ENCODE assay signal across 23 cellular contexts in the genomic region with DNA sequence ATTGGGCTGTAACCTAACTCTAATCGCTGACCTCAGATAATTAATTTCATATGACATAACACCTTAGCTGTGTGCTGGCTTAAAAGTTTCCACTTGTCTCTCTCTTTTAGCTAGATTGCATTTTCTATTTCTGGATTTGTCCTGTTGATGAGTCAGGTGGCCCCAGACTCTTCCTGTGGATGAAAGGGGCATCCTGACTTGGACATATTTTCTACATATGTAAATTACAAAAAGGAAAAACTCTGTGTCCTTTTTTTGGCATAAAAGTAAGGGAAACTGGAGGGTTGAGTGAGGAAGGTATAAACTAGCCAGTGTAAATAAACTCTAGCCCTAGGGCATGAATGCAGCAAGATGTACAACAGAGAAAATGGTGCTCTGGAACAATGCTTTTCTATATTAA. TPM values are rescaled to one million over a fixed set of nuclear protein-coding genes. Genes with fewer than 3 reads are reported as not detected.
DNase-seq lines count a peak whose midpoint lies in the region; ATAC-seq and TF ChIP-seq lines count a peak whose summit lies in the region.
"Had no signal": no experiment of that assay in that cellular context is flagged by ENCODE, and none has a peak within 500 bp of the region (broad histone marks: within the 10 kb centered on the region; RNA-seq: fewer than 3 reads in every experiment).

No MANE protein-coding gene starts in this region.

- no peak overlapping the region for H2BK15ac ChIP-seq in neuronal stem cell (ENCODE audit: low read length)

- H3K4ac ChIP-seq in neuronal stem cell (ENCODE audit: low read length), result no peak overlapping the region

- H3K4me3 ChIP-seq in breast epithelium, result no peak overlapping the region
- H3K4me3 ChIP-seq in neuronal stem cell (ENCODE audit: low read length in 2 of 2), result no peak overlapping the region
- H3K4me3 ChIP-seq: ovary, Peyer's patch had no signal

- no peak overlapping the region for H3K4me2 ChIP-seq in neuronal stem cell (ENCODE audit: insufficient read depth, low read length, poor library complexity, severe bottlenecking)

- H3K9me3 Mint-ChIP-seq in MCF 10A (ENCODE audit: unreplicated experiment), result no peaks in the 10 kb centered on the region
- no peaks in the 10 kb centered on the region for H3K9me3 Mint-ChIP-seq in activated CD4-positive, alpha-beta memory T cell treated with anti-CD3 and anti-CD28 coated beads for 36 hours
- no peaks in the 10 kb centered on the region for H3K9me3 Mint-ChIP-seq in natural killer cell treated with Interleukin-12 subunit alpha and Interleukin-12 subunit beta and Interleukin-15 and Interleukin-18, amount 100 ng/mL, for 72 hours
- H3K9me3 Mint-ChIP-seq: CD8-positive, alpha-beta T cell; T-helper 1 cell treated with Interleukin-12 subunit alpha and Interleukin-12 subunit beta and Interleukin-4 antibody, amounts not matched to agents 30 μg/mL and 1 μg/mL, for 36 hours had no signal

- no peak for TF ChIP-seq CTCF in MCF 10A (IDR thresholded peaks at IDR 0.05; ENCODE audit: unreplicated experiment)
- no peak for TF ChIP-seq CTCF in breast epithelium (IDR thresholded peaks at IDR 0.05)

- H3K9ac ChIP-seq in neuronal stem cell (ENCODE audit: low read depth, low read length, poor library complexity), result no peak overlapping the region

- H2BK5ac ChIP-seq in neuronal stem cell (ENCODE audit: low read length), result no peak overlapping the region

- POLR2A ChIA-PET in MCF 10A (lab: Yijun Ruan, JAX), result interaction anchor here (0.6 to 1.6 kb wide), 2 partner anchors 11 to 1394 kb away, joined by 3 to 4 read pairs; a partner anchor contains a TSS
- POLR2A ChIA-PET in activated CD4-positive, alpha-beta memory T cell treated with anti-CD3 and anti-CD28 coated beads for 36 hours (lab: Charles Lee), result no interaction called here

- intact Hi-C loops in MCF 10A (cut with micrococcal nuclease), result no loop called here
- intact Hi-C loops in breast epithelium (cut with DNase I; ENCODE audit: low total_unique reads), result no loop called here
- intact Hi-C loops in activated CD4-positive, alpha-beta memory T cell treated with anti-CD3 and anti-CD28 coated beads for 36 hours (cut with micrococcal nuclease), result no loop called here
- intact Hi-C loops in sciatic nerve (cut with DNase I), result no loop called here

- no peak overlapping the region for H4K8ac ChIP-seq in neuronal stem cell (ENCODE audit: low read depth, low read length)

- no peak for TF ChIP-seq POLR2A in breast epithelium (IDR thresholded peaks at IDR 0.05)

- no peaks in the 10 kb centered on the region for H3K9me3 ChIP-seq in breast epithelium
- H3K9me3 ChIP-seq in neuronal stem cell (replicated peaks in 1 of 2; ENCODE audit: control insufficient read depth in 2 of 2, insufficient read depth in 1 of 2, low read depth in 1 of 2, low read length in 2 of 2), result no peaks in the 10 kb centered on the region
- H3K9me3 ChIP-seq: ovary, Peyer's patch had no signal

- H3K14ac ChIP-seq in neuronal stem cell (ENCODE audit: low read length), result no peak overlapping the region

- no peak overlapping the region for H4K91ac ChIP-seq in neuronal stem cell (ENCODE audit: low read depth, low read length, poor library complexity)

- no peak overlapping the region for H3K18ac ChIP-seq in neuronal stem cell (ENCODE audit: low read length)

- DNase-seq in MCF 10A (ENCODE audit: unreplicated experiment) (peak; percentile 15), breast epithelium (ENCODE audit: low spot score in 2 of 2) (no peak), fibroblast of gingiva (ENCODE audit: low read depth) (peak; percentile 59), left kidney (ENCODE audit: low read depth, low spot score) (peak; percentile 12), neuronal stem cell (ENCODE audit: low spot score) (no peak), sciatic nerve (ENCODE audit: low spot score) (no peak)
- no peak for DNase-seq in activated CD4-positive, alpha-beta memory T cell treated with anti-CD3 and anti-CD28 coated beads for 36 hours
- no peak for DNase-seq in natural killer cell treated with Interleukin-12 subunit alpha and Interleukin-12 subunit beta and Interleukin-15 and Interleukin-18, amount 100 ng/mL, for 72 hours (ENCODE audit: low spot score)
- DNase-seq: activated CD4-positive, alpha-beta T cell treated with anti-CD3 and anti-CD28 coated beads for 4 hours; activated naive CD4-positive, alpha-beta T cell treated with Interleukin-2 at 50 U/mL for 16 hours; activated T-cell treated with anti-CD3 and anti-CD28 coated beads, Interleukin-2, amount 50 U/mL, for 48 hours; AML-193; CD8-positive, alpha-beta T cell; cortex of kidney; GDM1; left colon; naive thymus-derived CD4-positive, alpha-beta T cell; NCI-H1436; NCI-H510A treated with DMSO at 0.1 percent for 48 hours; ovary; Peyer's patch; trophoblast cell had no signal

- WGBS in neuronal stem cell (ENCODE audit: extremely low coverage in 2 of 2, insufficient read length in 2 of 2, insufficient replicate concordance in 1 of 2), 2 donors, result no CpG with 5 or more reads among the region's 1 CpG

- CTCF ChIA-PET in MCF 10A (lab: Yijun Ruan, JAX), result interaction anchor here (0.9 to 1.0 kb wide), 2 partner anchors 57 to 128 kb away, joined by 3 read pairs; no protein-coding TSS in a partner anchor
- CTCF ChIA-PET in activated CD4-positive, alpha-beta memory T cell treated with anti-CD3 and anti-CD28 coated beads for 36 hours (lab: Charles Lee), result no interaction called here

- no peak overlapping the region for H3K23ac ChIP-seq in neuronal stem cell (ENCODE audit: low read depth, low read length, poor library complexity)

- no peaks in the 10 kb centered on the region for H3K36me3 Mint-ChIP-seq in MCF 10A (ENCODE audit: insufficient read depth, unreplicated experiment)
- H3K36me3 Mint-ChIP-seq in activated CD4-positive, alpha-beta memory T cell treated with anti-CD3 and anti-CD28 coated beads for 36 hours, result no peaks in the 10 kb centered on the region
- no peaks in the 10 kb centered on the region for H3K36me3 Mint-ChIP-seq in natural killer cell treated with Interleukin-12 subunit alpha and Interleukin-12 subunit beta and Interleukin-15 and Interleukin-18, amount 100 ng/mL, for 72 hours
- H3K36me3 Mint-ChIP-seq: CD8-positive, alpha-beta T cell had no signal

- H3K27me3 ChIP-seq in breast epithelium, result no peaks in the 10 kb centered on the region
- no peaks in the 10 kb centered on the region for H3K27me3 ChIP-seq in neuronal stem cell (ENCODE audit: control insufficient read depth in 3 of 3, insufficient read depth in 3 of 3, low read depth in 1 of 3, low read length in 3 of 3)
- H3K27me3 ChIP-seq: ovary, Peyer's patch had no signal

- no peaks in the 10 kb centered on the region for H3K36me3 ChIP-seq in breast epithelium
- H3K36me3 ChIP-seq in neuronal stem cell (replicated peaks in 1 of 2; ENCODE audit: control insufficient read depth in 2 of 2, insufficient read depth in 2 of 2, low read length in 2 of 2), result no peaks in the 10 kb centered on the region
- H3K36me3 ChIP-seq: ovary, Peyer's patch had no signal

- H3K27ac ChIP-seq in breast epithelium (no peak overlapping the region), neuronal stem cell (replicated peaks; ENCODE audit: low read length) (no peak overlapping the region)
- H3K27ac ChIP-seq: Peyer's patch had no signal

- no TSS peak for BruUV-seq in MCF 10A (replicated peaks; lab: Mats Ljungman, UMichigan)

- H3K79me1 ChIP-seq in neuronal stem cell (ENCODE audit: low read depth, low read length), result no peaks in the 10 kb centered on the region

- no peak overlapping the region for H2BK12ac ChIP-seq in neuronal stem cell (ENCODE audit: low read length)

- no peak overlapping the region for H2AFZ ChIP-seq in neuronal stem cell (ENCODE audit: low read length)

- H2AK5ac ChIP-seq in neuronal stem cell (ENCODE audit: low read depth, low read length), result no peak overlapping the region

- H3K27me3 Mint-ChIP-seq in MCF 10A (ENCODE audit: insufficient read depth, unreplicated experiment), result no peaks in the 10 kb centered on the region
- H3K27me3 Mint-ChIP-seq in activated CD4-positive, alpha-beta memory T cell treated with anti-CD3 and anti-CD28 coated beads for 36 hours, result no peaks in the 10 kb centered on the region
- H3K27me3 Mint-ChIP-seq in natural killer cell treated with Interleukin-12 subunit alpha and Interleukin-12 subunit beta and Interleukin-15 and Interleukin-18, amount 100 ng/mL, for 72 hours, result no peaks in the 10 kb centered on the region
- H3K27me3 Mint-ChIP-seq: naive thymus-derived CD4-positive, alpha-beta T cell had no signal

- H2BK120ac ChIP-seq in neuronal stem cell (ENCODE audit: low read depth, low read length), result no peak overlapping the region

- no peak overlapping the region for H3K27ac Mint-ChIP-seq in MCF 10A (ENCODE audit: low read depth, unreplicated experiment)
- no peak overlapping the region for H3K27ac Mint-ChIP-seq in activated CD4-positive, alpha-beta memory T cell treated with anti-CD3 and anti-CD28 coated beads for 36 hours
- no peak overlapping the region for H3K27ac Mint-ChIP-seq in natural killer cell treated with Interleukin-12 subunit alpha and Interleukin-12 subunit beta and Interleukin-15 and Interleukin-18, amount 100 ng/mL, for 72 hours
- H3K27ac Mint-ChIP-seq: CD8-positive, alpha-beta T cell; naive thymus-derived CD4-positive, alpha-beta T cell; T-helper 1 cell treated with Interleukin-12 subunit alpha and Interleukin-12 subunit beta and Interleukin-4 antibody, amounts not matched to agents 30 μg/mL and 1 μg/mL, for 36 hours had no signal

- no peak overlapping the region for H3K4me3 Mint-ChIP-seq in MCF 10A (ENCODE audit: unreplicated experiment)
- no peak overlapping the region for H3K4me3 Mint-ChIP-seq in activated CD4-positive, alpha-beta memory T cell treated with anti-CD3 and anti-CD28 coated beads for 36 hours
- no peak overlapping the region for H3K4me3 Mint-ChIP-seq in natural killer cell treated with Interleukin-12 subunit alpha and Interleukin-12 subunit beta and Interleukin-15 and Interleukin-18, amount 100 ng/mL, for 72 hours
- H3K4me3 Mint-ChIP-seq: CD8-positive, alpha-beta T cell; naive thymus-derived CD4-positive, alpha-beta T cell; T-helper 1 cell treated with Interleukin-12 subunit alpha and Interleukin-12 subunit beta and Interleukin-4 antibody, amounts not matched to agents 30 μg/mL and 1 μg/mL, for 36 hours had no signal

- H3K4me1 Mint-ChIP-seq in MCF 10A (ENCODE audit: insufficient read depth, unreplicated experiment), result peaks cover 11% of the 10 kb centered on the region
- no peaks in the 10 kb centered on the region for H3K4me1 Mint-ChIP-seq in activated CD4-positive, alpha-beta memory T cell treated with anti-CD3 and anti-CD28 coated beads for 36 hours (ENCODE audit: low read depth)
- no peaks in the 10 kb centered on the region for H3K4me1 Mint-ChIP-seq in natural killer cell treated with Interleukin-12 subunit alpha and Interleukin-12 subunit beta and Interleukin-15 and Interleukin-18, amount 100 ng/mL, for 72 hours (ENCODE audit: low read depth in 2 of 2)

- H3K4me1 ChIP-seq in breast epithelium, result no peaks in the 10 kb centered on the region
- peaks cover 5 to 16% of the 10 kb centered on the region in 2 donors for H3K4me1 ChIP-seq in neuronal stem cell (ENCODE audit: control insufficient read depth in 2 of 2, insufficient read depth in 1 of 2, low read depth in 1 of 2, low read length in 2 of 2)
- H3K4me1 ChIP-seq: Peyer's patch had no signal

- no peak for ATAC-seq in natural killer cell treated with Interleukin-12 subunit alpha and Interleukin-12 subunit beta and Interleukin-15 and Interleukin-18, amount 100 ng/mL, for 72 hours
- no peak for ATAC-seq in sciatic nerve
- ATAC-seq: CD8-positive, alpha-beta T cell; left colon; naive thymus-derived CD4-positive, alpha-beta T cell had no signal

RNA-seq across cellular contexts. Expression of a gene that starts 11.2 kb away (rescaled TPM):
- 1.3 and 2.4 TPM in 2 replicates for total RNA-seq in MCF 10A (2022)
- 10 to 100 TPM; 19.8 to 23.7 (median 23.3) TPM for total RNA-seq in breast epithelium
- polyA plus RNA-seq in neuronal stem cell (2013, experiment 1 of 2), result 2.2 TPM
- 1.7 TPM for polyA plus RNA-seq in neuronal stem cell (2013, experiment 2 of 2)
- under 1 TPM; 0.10 to 0.17 TPM for total RNA-seq in activated CD4-positive, alpha-beta memory T cell treated with anti-CD3 and anti-CD28 coated beads for 36 hours
- total RNA-seq in natural killer cell treated with Interleukin-12 subunit alpha and Interleukin-12 subunit beta and Interleukin-15 and Interleukin-18, amount 100 ng/mL, for 72 hours, result under 1 TPM in 1 of 2 donors, not detected in 1; 0.19 TPM
- 36.2 TPM for total RNA-seq in sciatic nerve

Comparison
In these comparisons a context has a peak if more than half of its experiments do, and no peak if none do; other contexts are left out.
1. DNase-seq: peak in MCF 10A (single experiment), fibroblast of gingiva (single experiment) and left kidney (single experiment); none in breast epithelium (0 of 2), neuronal stem cell (single experiment), activated CD4-positive, alpha-beta memory T cell treated with anti-CD3 and anti-CD28 coated beads for 36 hours (single experiment), natural killer cell treated with Interleukin-12 subunit alpha and Interleukin-12 subunit beta and Interleukin-15 and Interleukin-18, amount 100 ng/mL, for 72 hours (single experiment) and sciatic nerve (single experiment).